In genomic region chr19:36139473-36140288, GRCh38 we compare ENCODE assay signal across 1 cellular context.
A peak's percentile ranks its signal among the peaks of the same experiment; 100 is the strongest.
TF ChIP-seq lines count a peak whose summit lies in the region.

Gene CAPNS1, plus strand, starts transcription at chr19:36140066. Its CDS starts 946 bp downstream, at chr19:36141012.

TF ChIP-seq in HepG2, 621 proteins besides CTCF, POLR2A, EP300 and RAD21 (continued from another document and continues in another):
- TF ChIP-seq CEBPZ (IDR thresholded peaks at IDR 0.05; ENCODE audit: low read length), result no peak
- TF ChIP-seq ZKSCAN8 (CRISPR knock-in tag; IDR thresholded peaks at IDR 0.05; ENCODE audit: borderline replicate concordance), result 0 out of 2 replicates have a peak, but pooled peaks have one; percentile 22
- TF ChIP-seq ZNF792 (CRISPR knock-in tag; IDR thresholded peaks at IDR 0.05), result peak; percentile 72; the same call in 1 of the 2 replicates
- peak; percentile 47 for TF ChIP-seq DR1 (CRISPR knock-in tag; IDR thresholded peaks at IDR 0.05)
- no peak for TF ChIP-seq SRSF4 (IDR thresholded peaks at IDR 0.05; ENCODE audit: low read depth, low read length, poor library complexity, severe bottlenecking)
- TF ChIP-seq ZNF329 (CRISPR knock-in tag; IDR thresholded peaks at IDR 0.05; ENCODE audit: low read depth), result no peak
- no peak for TF ChIP-seq KLF13 (CRISPR knock-in tag; IDR thresholded peaks at IDR 0.05)
- TF ChIP-seq KIAA2018 (CRISPR knock-in tag; IDR thresholded peaks at IDR 0.05; ENCODE audit: borderline replicate concordance), result no peak
- TF ChIP-seq KAT2B (IDR thresholded peaks at IDR 0.05; ENCODE audit: borderline replicate concordance, low read depth, low read length), result no peak
- TF ChIP-seq SETDB1 (CRISPR knock-in tag; IDR thresholded peaks at IDR 0.05; ENCODE audit: borderline replicate concordance), result no peak
- TF ChIP-seq ZKSCAN5 (CRISPR knock-in tag; IDR thresholded peaks at IDR 0.05), result peak; percentile 37; the same call in 1 of the 2 replicates
- TF ChIP-seq E2F2 (CRISPR knock-in tag; IDR thresholded peaks at IDR 0.05; ENCODE audit: borderline replicate concordance), result no peak; the same call in 1 of the 2 replicates
- no peak for TF ChIP-seq BHLHE40 (IDR thresholded peaks at IDR 0.05; ENCODE audit: low read length)
- TF ChIP-seq ATF6 (CRISPR knock-in tag; conservative IDR thresholded peaks at IDR 0.05), result no peak
- no peak for TF ChIP-seq FIP1L1 (IDR thresholded peaks at IDR 0.05; ENCODE audit: borderline replicate concordance, insufficient read depth, low read depth, low read length)
- TF ChIP-seq HNF4G (IDR thresholded peaks at IDR 0.05; ENCODE audit: borderline replicate concordance, low read depth, low read length), result no peak
- peak; percentile 79 for TF ChIP-seq HNF4G (CRISPR knock-in tag; IDR thresholded peaks at IDR 0.05; ENCODE audit: borderline replicate concordance, low read depth)
- peak; percentile 74; the same call in 1 of the 2 replicates for TF ChIP-seq ZSCAN12 (CRISPR knock-in tag; IDR thresholded peaks at IDR 0.05)
- no peak for TF ChIP-seq ETS1 (CRISPR knock-in tag; IDR thresholded peaks at IDR 0.05)
- no peak; the same call in 1 of the 2 replicates for TF ChIP-seq HIVEP1 (CRISPR knock-in tag; IDR thresholded peaks at IDR 0.05)
- TF ChIP-seq ZBTB2 (CRISPR knock-in tag; IDR thresholded peaks at IDR 0.05; ENCODE audit: low read depth), result peak; percentile 69; the same call in 1 of the 2 replicates
- TF ChIP-seq ZNF282 (IDR thresholded peaks at IDR 0.05; ENCODE audit: partially characterized antibody), result no peak
- TF ChIP-seq HOMEZ (CRISPR knock-in tag; IDR thresholded peaks at IDR 0.05; ENCODE audit: low read depth), result 0 out of 2 replicates have a peak, but pooled peaks have one; percentile 40
- TF ChIP-seq THAP11 (CRISPR knock-in tag; IDR thresholded peaks at IDR 0.05), result peak; percentile 87
- TF ChIP-seq ZNF530 (CRISPR knock-in tag; IDR thresholded peaks at IDR 0.05; ENCODE audit: low read depth), result no peak
- TF ChIP-seq ZHX1 (CRISPR knock-in tag; IDR thresholded peaks at IDR 0.05; ENCODE audit: low read depth), result no peak
- TF ChIP-seq FUBP1 (CRISPR knock-in tag; IDR thresholded peaks at IDR 0.05; ENCODE audit: borderline replicate concordance), result no peak
- no peak for TF ChIP-seq GPN1 (CRISPR knock-in tag; IDR thresholded peaks at IDR 0.05; ENCODE audit: borderline replicate concordance)
- TF ChIP-seq ZNF891 (CRISPR knock-in tag; IDR thresholded peaks at IDR 0.05), result no peak
